In the genomic region with DNA sequence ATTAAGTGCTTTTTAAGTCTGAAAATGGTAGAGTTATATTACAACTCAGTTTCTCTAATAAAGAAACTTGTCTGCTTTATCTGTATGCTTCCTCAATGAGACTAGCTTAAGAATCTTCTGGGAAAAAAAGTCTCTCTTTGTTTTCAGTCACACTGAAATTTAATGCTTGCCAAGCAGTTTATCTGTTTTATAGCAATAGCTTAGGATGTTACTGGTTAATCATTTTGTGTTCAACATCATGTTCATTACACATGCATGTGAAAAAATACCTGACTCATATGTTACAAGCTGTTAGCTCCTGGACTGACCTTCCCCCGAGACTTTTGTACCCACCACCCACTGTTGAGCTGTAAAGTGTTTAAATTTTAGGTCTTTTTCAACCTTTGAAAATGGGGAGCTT, we compare ENCODE assay signal across 35 cellular contexts.
"Had no signal": no experiment of that assay in that cellular context is flagged by ENCODE, and none has a peak within 500 bp of the region (broad histone marks: within the 10 kb centered on the region; RNA-seq: fewer than 3 reads in every experiment).

No MANE protein-coding gene starts in this region.

- H3K27me3 ChIP-seq: adrenal gland, body of pancreas, brain microvascular endothelial cell, cardiac muscle cell had no signal

- H3K4me3 ChIP-seq: adrenal gland, body of pancreas, cardiac muscle cell had no signal

- H3K27ac ChIP-seq: adrenal gland, body of pancreas, brain microvascular endothelial cell, cardiac muscle cell had no signal

- FAIRE-seq: astrocyte, bronchial epithelial cell, TTC549 had no signal

- H3K4me1 ChIP-seq: adrenal gland, body of pancreas had no signal

- H3K9me3 ChIP-seq: adrenal gland, body of pancreas had no signal

- DNase-seq: activated B cell treated with CpG ODN at 0.5 μM for 24 hours; activated CD4-positive, alpha-beta memory T cell treated with anti-CD3 and anti-CD28 coated beads for 36 hours; activated CD4-positive, alpha-beta T cell treated with anti-CD3 and anti-CD28 coated beads for 4 hours; activated CD4-positive, alpha-beta T cell treated with anti-CD3 and anti-CD28 coated beads, Interleukin-2, amount 10 ng/mL, durations not matched to agents 24 days and 14 days; activated CD4-positive, alpha-beta T cell treated with anti-CD3 and anti-CD28 coated beads, Interleukin-2, amount 50 U/mL, for 1 hour; activated CD4-positive, alpha-beta T cell treated with anti-CD3 and anti-CD28 coated beads, Interleukin-2, amount 50 U/mL, for 4 hours; activated CD4-positive, CD25-positive, alpha-beta regulatory T cell treated with anti-CD3 and anti-CD28 coated beads, Interleukin-2, amount 50 U/mL, for 72 hours; activated CD8-positive, alpha-beta memory T cell treated with anti-CD3 and anti-CD28 coated beads, Interleukin-2, amount 50 U/mL, for 4 hours; activated CD8-positive, alpha-beta T cell treated with anti-CD3 and anti-CD28 coated beads for 36 hours; activated effector memory CD4-positive, alpha-beta T cell treated with anti-CD3 and anti-CD28 coated beads, Interleukin-2, amount 50 U/mL, for 16 hours; activated gamma-delta T cell treated with Interleukin-2 at 50 U/mL for 16 hours; activated naive CD4-positive, alpha-beta T cell; activated naive CD4-positive, alpha-beta T cell treated with anti-CD3 and anti-CD28 coated beads for 36 hours; activated naive CD4-positive, alpha-beta T cell treated with anti-CD3 and anti-CD28 coated beads, Interleukin-2, amount 50 U/mL, for 16 hours; activated naive CD8-positive, alpha-beta T cell treated with anti-CD3 and anti-CD28 coated beads for 36 hours; activated T-cell treated with anti-CD3 and anti-CD28 coated beads for 4 hours; activated T-cell treated with anti-CD3 and anti-CD28 coated beads, Interleukin-2, amount 50 U/mL, for 1 hour; activated T-cell treated with anti-CD3 and anti-CD28 coated beads, Interleukin-2, amount 50 U/mL, for 4 hours; activated T-cell treated with anti-CD3 and anti-CD28 coated beads, Interleukin-2, amount 50 U/mL, for 72 hours; adrenal gland; amniotic stem cell; aorta; body of pancreas; brain microvascular endothelial cell; caudate nucleus; cerebellar nuclear complex; T-helper 1 cell; T-helper 2 cell; T-helper 9 cell had no signal

- ATAC-seq: activated CD8-positive, alpha-beta T cell treated with anti-CD3 and anti-CD28 coated beads for 36 hours; activated naive CD4-positive, alpha-beta T cell treated with anti-CD3 and anti-CD28 coated beads, Interleukin-2, amount 50 U/mL, for 72 hours; activated T-cell treated with anti-CD3 and anti-CD28 coated beads, Interleukin-2, amount 50 U/mL, for 4 hours; activated T-cell treated with anti-CD3 and anti-CD28 coated beads, Interleukin-2, amount 50 U/mL, for 72 hours; activated T-helper 17 cell treated with anti-CD3 and anti-CD28 coated beads, Interleukin-2, amount 50 U/mL, for 72 hours; body of pancreas had no signal

- H3K36me3 ChIP-seq: adrenal gland, brain microvascular endothelial cell, cardiac muscle cell had no signal
